25 cellular contexts compared by ENCODE assay signal in genomic region chr10:96705134-96705533, GRCh38. TPM values are rescaled to one million over a fixed set of nuclear protein-coding genes. Genes with fewer than 3 reads are reported as not detected.
DNase-seq lines count a peak whose midpoint lies in the region; ATAC-seq, FAIRE-seq and TF ChIP-seq lines count a peak whose summit lies in the region.
"Had no signal": no experiment of that assay in that cellular context is flagged by ENCODE, and none has a peak within 500 bp of the region (broad histone marks: within the 10 kb centered on the region; RNA-seq: fewer than 3 reads in every experiment).

No MANE protein-coding gene starts in this region.

- no peak for ATAC-seq in K562
- no peak for ATAC-seq in GM19397 (IDR thresholded peaks at IDR 0.05; ENCODE audit: unreplicated experiment)
- ATAC-seq: mucosa of descending colon; stimulated activated naive CD8-positive, alpha-beta T cell treated with anti-CD3 and anti-CD28 coated beads, Interleukin-15, Interleukin-2, amounts not matched to agents 100 U/mL and 50 U/mL, for 24 hours had no signal

- no peak for TF ChIP-seq POLR2A in K562 (conservative IDR thresholded peaks at IDR 0.05)

- H3K9me3 Mint-ChIP-seq in endothelial cell (ENCODE audit: unreplicated experiment): no peaks in the 10 kb centered on the region
- H3K9me3 Mint-ChIP-seq in activated naive CD4-positive, alpha-beta T cell treated with anti-CD3 and anti-CD28 coated beads for 36 hours: no peaks in the 10 kb centered on the region
- H3K9me3 Mint-ChIP-seq: activated naive CD8-positive, alpha-beta T cell treated with anti-CD3 and anti-CD28 coated beads for 36 hours; activated T-helper 2 cell treated with anti-CD3 and anti-CD28 coated beads, Interferon-gamma antibody, Interleukin-2, Interleukin-4, amounts not matched to agents 10 μg/mL and 5 μg/mL and 100 μg/mL, durations not matched to agents 14 hours and 24 hours and 36 hours had no signal

- H3K27ac Mint-ChIP-seq in endothelial cell (ENCODE audit: unreplicated experiment): no peak overlapping the region
- H3K27ac Mint-ChIP-seq in activated naive CD4-positive, alpha-beta T cell treated with anti-CD3 and anti-CD28 coated beads for 36 hours: no peak overlapping the region
- H3K27ac Mint-ChIP-seq: activated naive CD8-positive, alpha-beta T cell treated with anti-CD3 and anti-CD28 coated beads for 36 hours; activated T-helper 2 cell treated with anti-CD3 and anti-CD28 coated beads, Interferon-gamma antibody, Interleukin-2, Interleukin-4, amounts not matched to agents 10 μg/mL and 5 μg/mL and 100 μg/mL, durations not matched to agents 14 hours and 24 hours and 36 hours had no signal

- no peak for TF ChIP-seq EP300 in K562 (IDR thresholded peaks at IDR 0.05; ENCODE audit: low read length)

- peaks cover 81% of the 10 kb centered on the region for H3K36me3 ChIP-seq in OCI-LY7 (ENCODE audit: insufficient read depth, low read length)
- H3K36me3 ChIP-seq in K562 (ENCODE audit: control insufficient read depth, insufficient read depth, low read length): no peaks in the 10 kb centered on the region
- H3K36me3 ChIP-seq: WERI-Rb-1 had no signal

- no peaks in the 10 kb centered on the region for H3K4me1 Mint-ChIP-seq in endothelial cell (ENCODE audit: unreplicated experiment)
- H3K4me1 Mint-ChIP-seq in activated naive CD4-positive, alpha-beta T cell treated with anti-CD3 and anti-CD28 coated beads for 36 hours (ENCODE audit: low read depth): peaks cover 2% of the 10 kb centered on the region
- H3K4me1 Mint-ChIP-seq: activated naive CD8-positive, alpha-beta T cell treated with anti-CD3 and anti-CD28 coated beads for 36 hours had no signal

- H4K20me1 ChIP-seq in OCI-LY7 (ENCODE audit: insufficient read depth, low read length) (no peaks in the 10 kb centered on the region), K562 (replicated peaks; ENCODE audit: control insufficient read depth, insufficient read depth, low read length) (no peaks in the 10 kb centered on the region)

- H2AFZ ChIP-seq in OCI-LY7 (ENCODE audit: low read length): no peak overlapping the region
- H2AFZ ChIP-seq in K562 (ENCODE audit: low read depth, low read length): no peak overlapping the region

- POLR2A ChIA-PET in OCI-LY7 (lab: Charles Lee) (interaction anchor here (0.7 to 2.5 kb wide), 11 partner anchors 8 to 497 kb away, joined by 3 to 8 read pairs (median 5); no protein-coding TSS in a partner anchor), K562 (lab: Yijun Ruan, JAX) (no interaction called here)

- peaks cover 86% of the 10 kb centered on the region for H3K4me1 ChIP-seq in OCI-LY7 (ENCODE audit: insufficient read depth, low read length, poor library complexity, severe bottlenecking)
- H3K4me1 ChIP-seq in K562 (replicated peaks in 1 of 2; ENCODE audit: control insufficient read depth in 2 of 2, insufficient read depth in 2 of 2, low read length in 2 of 2): peaks cover 0 to 8% of the 10 kb centered on the region in 2 experiments; a peak in 1 of 5 replicates

- H3K27ac ChIP-seq in OCI-LY7 (ENCODE audit: low read depth, low read length, poor library complexity, severe bottlenecking): peak overlapping the region; percentile 96
- no peak overlapping the region for H3K27ac ChIP-seq in K562 (ENCODE audit: extremely low read depth, low read depth, low read length)
- H3K27ac ChIP-seq: WERI-Rb-1 had no signal

- H3K4me3 ChIP-seq in OCI-LY7 (ENCODE audit: low read depth, low read length, poor library complexity, severe bottlenecking) (peak overlapping the region; percentile 27), K562 (no peak overlapping the region)
- H3K4me3 ChIP-seq: mucosa of descending colon had no signal

- H3K9me2 ChIP-seq in OCI-LY7 (ENCODE audit: insufficient read depth, low read length): no peaks in the 10 kb centered on the region

- H3K9me3 ChIP-seq in OCI-LY7 (ENCODE audit: low read length) (no peaks in the 10 kb centered on the region), K562 (replicated peaks; ENCODE audit: control insufficient read depth, insufficient read depth, low read depth, low read length) (no peaks in the 10 kb centered on the region)
- H3K9me3 ChIP-seq: mucosa of descending colon had no signal

- H3K9me1 ChIP-seq in K562 (ENCODE audit: control insufficient read depth, insufficient read depth, low read length): no peaks in the 10 kb centered on the region

- H3K79me2 ChIP-seq in OCI-LY7 (ENCODE audit: insufficient read depth, low read depth, low read length) (peaks cover 98% of the 10 kb centered on the region), K562 (ENCODE audit: control insufficient read depth, insufficient read depth, low read length) (no peaks in the 10 kb centered on the region)

- intact Hi-C loops in OCI-LY7 (cut with micrococcal nuclease; ENCODE audit: unreplicated experiment): no loop called here
- intact Hi-C loops in K562 (cut with micrococcal nuclease): no loop called here
- intact Hi-C loops in activated naive CD4-positive, alpha-beta T cell treated with anti-CD3 and anti-CD28 coated beads for 36 hours (cut with micrococcal nuclease): no loop called here

- no peak overlapping the region for H3K4me3 Mint-ChIP-seq in endothelial cell (ENCODE audit: unreplicated experiment)
- no peak overlapping the region for H3K4me3 Mint-ChIP-seq in activated naive CD4-positive, alpha-beta T cell treated with anti-CD3 and anti-CD28 coated beads for 36 hours
- H3K4me3 Mint-ChIP-seq: activated naive CD8-positive, alpha-beta T cell treated with anti-CD3 and anti-CD28 coated beads for 36 hours had no signal

- no peaks in the 10 kb centered on the region for H3K27me3 Mint-ChIP-seq in endothelial cell (ENCODE audit: unreplicated experiment)
- H3K27me3 Mint-ChIP-seq in activated naive CD4-positive, alpha-beta T cell treated with anti-CD3 and anti-CD28 coated beads for 36 hours (ENCODE audit: low read depth): no peaks in the 10 kb centered on the region
- H3K27me3 Mint-ChIP-seq: activated naive CD8-positive, alpha-beta T cell treated with anti-CD3 and anti-CD28 coated beads for 36 hours had no signal

- FAIRE-seq in GM19239 (lab: Jason Lieb, UNC) (peak; percentile 55), K562 (lab: Jason Lieb, UNC) (no peak)

- in situ Hi-C loops in K562 (cut with MboI): no loop called here

- 14% methylated on average over 1 of the region's 1 CpG for WGBS in K562 (ENCODE audit: insufficient coverage, low coverage, missing lambda C conversion rate)

- DNase-seq in GM19239 (ENCODE audit: insufficient read length, low spot score): no peak
- DNase-seq in OCI-LY7 (ENCODE audit: low spot score): no peak
- DNase-seq in K562 (ENCODE audit: extremely low read depth in 1 of 4, low spot score in 3 of 4): no peak
- no peak for DNase-seq in pons (ENCODE audit: low spot score)
- DNase-seq in endothelial cell (ENCODE audit: low spot score): no peak
- DNase-seq in activated naive CD4-positive, alpha-beta T cell treated with anti-CD3 and anti-CD28 coated beads for 36 hours: no peak
- DNase-seq: activated CD4-positive, alpha-beta T cell treated with anti-CD3 and anti-CD28 coated beads, Interleukin-2, amount 50 U/mL, for 1 hour; activated CD8-positive, alpha-beta memory T cell treated with anti-CD3 and anti-CD28 coated beads, Interleukin-2, amount 50 U/mL, for 4 hours; activated naive CD8-positive, alpha-beta T cell treated with anti-CD3 and anti-CD28 coated beads for 36 hours; COR-L47; DND-41; foreskin fibroblast; H7; KG1; NCI-H1092 treated with DMSO at 0.1 percent for 48 hours; NCI-H2029; NCI-H82; SHP77 treated with DMSO at 0.1 percent for 48 hours; stimulated activated CD4-positive, alpha-beta T cell treated with anti-CD3 and anti-CD28 coated beads, Interleukin-2, amount 100 ng/mL, for 24 hours; stimulated activated naive CD8-positive, alpha-beta T cell treated with anti-CD3 and anti-CD28 coated beads, Interleukin-15, Interleukin-2, amounts not matched to agents 100 U/mL and 50 U/mL, for 24 hours; T-helper 1 cell; WERI-Rb-1 had no signal

- no peak for TF ChIP-seq RAD21 in K562 (CRISPR knock-in tag; conservative IDR thresholded peaks at IDR 0.05 in 1 of 2, IDR thresholded peaks at IDR 0.05 in 1 of 2)

- H3K36me3 Mint-ChIP-seq in endothelial cell (ENCODE audit: low read depth, unreplicated experiment): no peaks in the 10 kb centered on the region
- no peaks in the 10 kb centered on the region for H3K36me3 Mint-ChIP-seq in activated naive CD4-positive, alpha-beta T cell treated with anti-CD3 and anti-CD28 coated beads for 36 hours (ENCODE audit: low read depth)
- H3K36me3 Mint-ChIP-seq: activated naive CD8-positive, alpha-beta T cell treated with anti-CD3 and anti-CD28 coated beads for 36 hours had no signal

- CTCF ChIA-PET in OCI-LY7 (lab: Charles Lee; ENCODE audit: unreplicated experiment) (interaction anchor here (1.4 kb wide), 1 partner anchor 13 kb away, joined by 4 read pairs; no protein-coding TSS in a partner anchor), K562 (lab: Yijun Ruan, JAX; ENCODE audit: low intra/inter-chr PET ratio) (no interaction called here)
- CTCF ChIA-PET in activated naive CD4-positive, alpha-beta T cell treated with anti-CD3 and anti-CD28 coated beads for 36 hours (lab: Charles Lee): interaction anchor here (0.6 to 1.2 kb wide), 3 partner anchors 166 to 688 kb away, joined by 3 to 5 read pairs (median 4); no protein-coding TSS in a partner anchor

- TF ChIP-seq CTCF in OCI-LY7 (conservative IDR thresholded peaks at IDR 0.05; ENCODE audit: low read length) (no peak), K562 (IDR thresholded peaks at IDR 0.05 in 2 of 3, conservative IDR thresholded peaks at IDR 0.05 in 1 of 3; ENCODE audit: insufficient read depth in 2 of 3, low read depth in 1 of 3, low read length in 3 of 3) (no peak), endothelial cell (IDR thresholded peaks at IDR 0.05; ENCODE audit: unreplicated experiment) (no peak)

- no TSS peak for BruUV-seq in OCI-LY7 (replicated peaks; lab: Mats Ljungman, UMichigan)
- BruUV-seq in K562 (replicated peaks; lab: Mats Ljungman, UMichigan): no TSS peak

- H3K9ac ChIP-seq in K562 (ENCODE audit: insufficient read depth in 1 of 2, low read depth in 2 of 2, low read length in 2 of 2): no peak overlapping the region

- H3K4me2 ChIP-seq in OCI-LY7 (ENCODE audit: low read length) (peak overlapping the region; percentile 92), K562 (ENCODE audit: insufficient read depth, low read length) (no peak overlapping the region)

- peaks cover 0 to 5% of the 10 kb centered on the region in 2 experiments; a peak in 1 of 5 replicates for H3K27me3 ChIP-seq in K562 (ENCODE audit: control insufficient read depth in 2 of 2, insufficient read depth in 2 of 2, low read length in 2 of 2)

RNA-seq across cellular contexts. Expression of gene PIK3AP1, which starts 15.2 kb away (rescaled TPM):
- 132 and 152 TPM in 2 replicates for total RNA-seq in OCI-LY7 (2014; rRNA removed; shearing (Covaris generic))
- total RNA-seq in OCI-LY7 (2022) (111 and 140 TPM in 2 replicates), K562 (2014; rRNA removed) (1.5 and 1.6 TPM in 2 replicates), K562 (2014; rRNA removed; fragmentation: Illumina TruSeq; extraction: Trizol) (1.6 TPM in 2 replicates), K562 (2015; rRNA removed; fragmentation: Illumina TruSeq; extraction: Trizol) (1.1 and 1.5 TPM in 2 replicates), K562 (2021) (1.4 TPM in 2 replicates), endothelial cell (ENCODE audit: unreplicated experiment) (9.0 TPM)
- 3.0 and 3.5 TPM in 2 replicates for total RNA-seq in K562 (2011; cell fraction: chromatin; rRNA removed; ENCODE audit: low replicate concordance)
- 1.0 and 1.2 TPM in 2 replicates for total RNA-seq in K562 (2011; cell fraction: nucleolus; rRNA removed)
- total RNA-seq in K562 (2011; cell fraction: nucleoplasm; rRNA removed): 1.6 and 1.8 TPM in 2 replicates
- polyA plus RNA-seq in K562 (2011; rRNA removed) (2.4 and 5.1 TPM in 2 replicates), K562 (2014; fragmentation: Illumina TruSeq; extraction: Trizol) (1.7 and 1.9 TPM in 2 replicates), K562 (2014; fragmentation: Nextera tagmentation; extraction: Ambion mirVana) (under 1 TPM; 0.20 to 0.35 TPM), K562 (2014; rRNA removed) (1.2 and 1.3 TPM in 2 replicates)
- polyA plus RNA-seq in K562 (2011; cell fraction: cytosol; rRNA removed): 1.4 and 4.7 TPM in 2 replicates
- 1.9 and 3.7 TPM in 2 replicates for polyA plus RNA-seq in K562 (2011; cell fraction: nucleus; rRNA removed)
- 0.98 and 1.3 TPM in 2 replicates for polyA plus RNA-seq in K562 (2012)
- 4.9 and 17.9 TPM in 2 replicates for polyA minus RNA-seq in K562 (2011; rRNA and poly(A)+ RNA removed)
- 2.7 and 6.6 TPM in 2 replicates for polyA minus RNA-seq in K562 (2011; cell fraction: cytosol; rRNA and poly(A)+ RNA removed)
- polyA minus RNA-seq in K562 (2011; cell fraction: nucleus; rRNA and poly(A)+ RNA removed): 0.94 and 4.3 TPM in 2 replicates
- total RNA-seq in activated naive CD4-positive, alpha-beta T cell treated with anti-CD3 and anti-CD28 coated beads for 36 hours: 1 to 10 TPM; 1.6 to 1.7 TPM

Comparison
In these comparisons a context has a peak if more than half of its experiments do, and no peak if none do; other contexts are left out.
1. RNA of gene PIK3AP1, which starts 15.2 kb away (total RNA-seq): 111 to 152 TPM in OCI-LY7; 9.0 TPM in endothelial cell (single experiment), 1.6 to 1.7 TPM in activated naive CD4-positive, alpha-beta T cell treated with anti-CD3 and anti-CD28 coated beads for 36 hours and 1.0 to 3.5 TPM in K562; every median in the first group is over 10 times any median in the second.